ENCODE assay signal across 19 cellular contexts in genomic region chr17:77620282-77620681, GRCh38.
"Had no signal": no experiment of that assay in that cellular context is flagged by ENCODE, and none has a peak within 500 bp of the region (broad histone marks: within the 10 kb centered on the region; RNA-seq: fewer than 3 reads in every experiment).

No MANE protein-coding gene starts in this region.

- DNase-seq: cortex of kidney; effector CD8-positive, alpha-beta T cell; gastrocnemius medialis; immature natural killer cell; left cardiac atrium; left ventricle myocardium inferior; lower lobe of right lung; naive thymus-derived CD4-positive, alpha-beta T cell; nephron progenitor cell; stimulated activated CD4-positive, alpha-beta T cell treated with anti-CD3 and anti-CD28 coated beads, Interleukin-12 subunit alpha, Interleukin-12 subunit beta, amount 100 ng/mL, for 4 hours; stimulated activated naive CD4-positive, alpha-beta T cell; stomach; substantia nigra had no signal

- H3K27me3 ChIP-seq: dorsolateral prefrontal cortex, esophagus muscularis mucosa, gastrocnemius medialis, stomach had no signal

- FAIRE-seq: endometrium, keratinocyte had no signal

- ATAC-seq: gastrocnemius medialis; left cardiac atrium; lower lobe of right lung; naive thymus-derived CD4-positive, alpha-beta T cell; sciatic nerve had no signal

- H3K9me3 ChIP-seq: esophagus muscularis mucosa, gastrocnemius medialis, left ventricle myocardium inferior, lower lobe of right lung, stomach, thoracic aorta had no signal

- H3K27ac Mint-ChIP-seq: immature natural killer cell, nephron progenitor cell had no signal

- H3K27ac ChIP-seq: dorsolateral prefrontal cortex, gastrocnemius medialis, left ventricle myocardium inferior, lower lobe of right lung, stomach had no signal

- H3K36me3 ChIP-seq: esophagus muscularis mucosa, gastrocnemius medialis, left ventricle myocardium inferior, lower lobe of right lung, stomach, thoracic aorta had no signal

- H3K36me3 Mint-ChIP-seq: immature natural killer cell had no signal

- H3K9me3 Mint-ChIP-seq: immature natural killer cell had no signal

- H3K4me3 ChIP-seq: dorsolateral prefrontal cortex, esophagus muscularis mucosa, gastrocnemius medialis, left ventricle myocardium inferior, lower lobe of right lung, stomach, thoracic aorta had no signal

- H3K4me3 Mint-ChIP-seq: immature natural killer cell; naive thymus-derived CD4-positive, alpha-beta T cell; nephron progenitor cell had no signal
